In genomic region chr9:83477571-83477970, GRCh38 we compare ENCODE assay signal across 25 cellular contexts.
DNase-seq lines count a peak whose midpoint lies in the region; TF ChIP-seq lines count a peak whose summit lies in the region.
"Had no signal": no experiment of that assay in that cellular context is flagged by ENCODE, and none has a peak within 500 bp of the region (broad histone marks: within the 10 kb centered on the region; RNA-seq: fewer than 3 reads in every experiment).

No MANE protein-coding gene starts in this region.

- no peak overlapping the region for H2AFZ ChIP-seq in mammary epithelial cell (ENCODE audit: low read depth, low read length)
- H2AFZ ChIP-seq: hepatocyte had no signal

- no peaks in the 10 kb centered on the region for H3K79me2 ChIP-seq in mammary epithelial cell (ENCODE audit: insufficient read depth, low read length)
- H3K79me2 ChIP-seq: hepatocyte had no signal

- no peaks in the 10 kb centered on the region for H4K20me1 ChIP-seq in mammary epithelial cell (ENCODE audit: insufficient read depth, low read length)
- H4K20me1 ChIP-seq: BLaER1 treated with 17β-estradiol and CSF1 and Interleukin-3, amounts not matched to agents 10 nM and 100 nM had no signal

- H3K9me3 ChIP-seq in mammary epithelial cell (replicated peaks; ENCODE audit: insufficient read depth, low read length) = peaks cover 3% of the 10 kb centered on the region
- H3K9me3 ChIP-seq: Caco-2, MG63, pancreas had no signal

- H3K9me3 Mint-ChIP-seq in MCF 10A (ENCODE audit: unreplicated experiment) = peaks cover 11% of the 10 kb centered on the region

- intact Hi-C loops in MCF 10A (cut with micrococcal nuclease) = no loop called here
- intact Hi-C loops in mammary epithelial cell (cut with micrococcal nuclease) = no loop called here

- dilution Hi-C loops in mammary epithelial cell (cut with HindIII; ENCODE audit: low sequenced_read_pairs) = no loop called here

- H3K4me3 ChIP-seq in mammary epithelial cell (replicated peaks in 1 of 3; ENCODE audit: insufficient read depth in 1 of 3, low read depth in 2 of 3, low read length in 3 of 3) (no peak overlapping the region), choroid plexus epithelial cell (ENCODE audit: low read depth, low read length) (no peak overlapping the region)
- H3K4me3 ChIP-seq: BLaER1 treated with 17β-estradiol and CSF1 and Interleukin-3, amounts not matched to agents 10 nM and 100 nM; hepatocyte; MG63; pancreas had no signal

- no peaks in the 10 kb centered on the region for H3K27me3 ChIP-seq in mammary epithelial cell (ENCODE audit: insufficient read depth, low read length)
- H3K27me3 ChIP-seq: BLaER1 treated with 17β-estradiol and CSF1 and Interleukin-3, amounts not matched to agents 10 nM and 100 nM; hepatocyte; MG63; pancreas had no signal

- no peaks in the 10 kb centered on the region for H3K4me1 ChIP-seq in mammary epithelial cell (ENCODE audit: insufficient read depth, low read length)
- H3K4me1 ChIP-seq: Caco-2, pancreas had no signal

- DNase-seq in MCF 10A (ENCODE audit: unreplicated experiment) (peak; percentile 7), mammary epithelial cell (no peak), NCI-H446 treated with DMSO at 0.1 percent for 48 hours (lab: John Stamatoyannopoulos, UW) (peak; percentile 11), choroid plexus epithelial cell (ENCODE audit: low read depth) (peak; percentile 10), renal cortical epithelial cell (ENCODE audit: low read depth) (peak; percentile 92), NCI-H2227 (lab: John Stamatoyannopoulos, UW; ENCODE audit: unreplicated experiment) (no peak), NK-92 (lab: John Stamatoyannopoulos, UW; ENCODE audit: unreplicated experiment) (no peak)
- DNase-seq in activated CD8-positive, alpha-beta memory T cell treated with anti-CD3 and anti-CD28 coated beads, Interleukin-2, amount 50 U/mL, for 4 hours = no peak
- DNase-seq: activated CD4-positive, alpha-beta T cell treated with anti-CD3 and anti-CD28 coated beads, Interleukin-2, amount 10 ng/mL, durations not matched to agents 7 days and 5 days; anterior cingulate cortex; Caco-2; MG63; NCI-H1417; pancreas; right cardiac atrium; stimulated activated CD4-positive, alpha-beta T cell treated with anti-CD3 and anti-CD28 coated beads, Interleukin-4, amount 100 ng/mL, for 24 hours; stimulated activated naive B cell treated with anti-CD40 and anti-IgM and Interleukin-4, amounts not matched to agents 10 μg/mL and 1 μg/mL and 100 μg/mL, for 72 hours had no signal

- POLR2A ChIA-PET in MCF 10A (lab: Yijun Ruan, JAX) = no interaction called here

- no peaks in the 10 kb centered on the region for H3K36me3 ChIP-seq in mammary epithelial cell (ENCODE audit: insufficient read depth, low read length)
- H3K36me3 ChIP-seq: BLaER1 treated with 17β-estradiol and CSF1 and Interleukin-3, amounts not matched to agents 10 nM and 100 nM; MG63; pancreas had no signal

- no peak overlapping the region for H3K9ac ChIP-seq in mammary epithelial cell (ENCODE audit: insufficient read depth, low read length)
- H3K9ac ChIP-seq: BLaER1 treated with 17β-estradiol and CSF1 and Interleukin-3, amounts not matched to agents 10 nM and 100 nM had no signal

- no peak overlapping the region for H3K4me2 ChIP-seq in mammary epithelial cell (ENCODE audit: insufficient read depth, low read depth, low read length)
- H3K4me2 ChIP-seq: BLaER1 treated with 17β-estradiol and CSF1 and Interleukin-3, amounts not matched to agents 10 nM and 100 nM; hepatocyte had no signal

- no peak overlapping the region for H3K27ac ChIP-seq in mammary epithelial cell (ENCODE audit: insufficient read depth, low read depth, low read length)
- H3K27ac ChIP-seq: BLaER1 treated with 17β-estradiol and CSF1 and Interleukin-3, amounts not matched to agents 10 nM and 100 nM; hepatocyte; pancreas; RWPE1 had no signal

- H3K4me1 Mint-ChIP-seq in MCF 10A (ENCODE audit: insufficient read depth, unreplicated experiment) = peaks cover 9% of the 10 kb centered on the region

- no peaks in the 10 kb centered on the region for H3K36me3 Mint-ChIP-seq in MCF 10A (ENCODE audit: insufficient read depth, unreplicated experiment)

- BruUV-seq in MCF 10A (replicated peaks; lab: Mats Ljungman, UMichigan) = no TSS peak
- no TSS peak for BruUV-seq in mammary epithelial cell (replicated peaks; lab: Mats Ljungman, UMichigan)

- TF ChIP-seq CTCF in MCF 10A (IDR thresholded peaks at IDR 0.05; ENCODE audit: unreplicated experiment) = no peak
- no peak for TF ChIP-seq CTCF in mammary epithelial cell (conservative IDR thresholded peaks at IDR 0.05 in 1 of 2, IDR thresholded peaks at IDR 0.05 in 1 of 2; ENCODE audit: extremely low read depth in 1 of 2, insufficient read depth in 1 of 2, low read depth in 1 of 2, low read length in 2 of 2)
- TF ChIP-seq CTCF in choroid plexus epithelial cell (conservative IDR thresholded peaks at IDR 0.05; ENCODE audit: low read depth, low read length) = no peak

- no peak overlapping the region for H3K4me3 Mint-ChIP-seq in MCF 10A (ENCODE audit: unreplicated experiment)
- H3K4me3 Mint-ChIP-seq: activated CD4-positive, alpha-beta T cell treated with anti-CD3 and anti-CD28 coated beads, Interleukin-2, amount 10 ng/mL, durations not matched to agents 7 days and 5 days; activated naive CD4-positive, alpha-beta T cell treated with anti-CD3 and anti-CD28 coated beads, Interleukin-2, amount 50 U/mL, for 24 hours; central memory CD8-positive, alpha-beta T cell; IgD-negative memory B cell; nephron; stimulated activated naive B cell treated with anti-CD40 and anti-IgM and Interleukin-4, amounts not matched to agents 10 μg/mL and 1 μg/mL and 100 μg/mL, for 72 hours; T-helper 2 cell treated with Interferon-gamma antibody and Interleukin-4, amounts not matched to agents 5 μg/mL and 100 μg/mL, for 36 hours had no signal

- 55% methylated on average over 3 of the region's 3 CpGs for WGBS in mammary epithelial cell (ENCODE audit: low coverage, missing lambda C conversion rate)

- CTCF ChIA-PET in MCF 10A (lab: Yijun Ruan, JAX) = interaction anchor here (0.9 kb wide), 1 partner anchor 146 kb away, joined by 4 read pairs; no protein-coding TSS in a partner anchor
- CTCF ChIA-PET in mammary epithelial cell (lab: Charles Lee; ENCODE audit: low non-redundant PET) = no interaction called here

- H3K27ac Mint-ChIP-seq in MCF 10A (ENCODE audit: low read depth, unreplicated experiment) = no peak overlapping the region
- H3K27ac Mint-ChIP-seq: activated CD4-positive, alpha-beta T cell treated with anti-CD3 and anti-CD28 coated beads, Interleukin-2, amount 10 ng/mL, durations not matched to agents 7 days and 5 days; activated naive CD4-positive, alpha-beta T cell treated with anti-CD3 and anti-CD28 coated beads, Interleukin-2, amount 50 U/mL, for 24 hours; nephron; stimulated activated naive B cell treated with anti-CD40 and anti-IgM and Interleukin-4, amounts not matched to agents 10 μg/mL and 1 μg/mL and 100 μg/mL, for 72 hours; T-helper 2 cell treated with Interferon-gamma antibody and Interleukin-4, amounts not matched to agents 5 μg/mL and 100 μg/mL, for 36 hours had no signal

- no peaks in the 10 kb centered on the region for H3K27me3 Mint-ChIP-seq in MCF 10A (ENCODE audit: insufficient read depth, unreplicated experiment)
- H3K27me3 Mint-ChIP-seq: activated CD4-positive, alpha-beta T cell treated with anti-CD3 and anti-CD28 coated beads, Interleukin-2, amount 10 ng/mL, durations not matched to agents 7 days and 5 days; activated naive CD4-positive, alpha-beta T cell treated with anti-CD3 and anti-CD28 coated beads, Interleukin-2, amount 50 U/mL, for 24 hours; central memory CD8-positive, alpha-beta T cell had no signal

- in situ Hi-C loops in mammary epithelial cell (cut with MboI; ENCODE audit: low sequenced_read_pairs in 2 of 2) = no loop called here

Comparison
In these comparisons a context has a peak if more than half of its experiments do, and no peak if none do; other contexts are left out.
1. DNase-seq: peak in MCF 10A (single experiment), NCI-H446 treated with DMSO at 0.1 percent for 48 hours (single experiment), choroid plexus epithelial cell (single experiment) and renal cortical epithelial cell (single experiment); none in mammary epithelial cell (single experiment), activated CD8-positive, alpha-beta memory T cell treated with anti-CD3 and anti-CD28 coated beads, Interleukin-2, amount 50 U/mL, for 4 hours (single experiment), NCI-H2227 (single experiment) and NK-92 (single experiment).